20 cellular contexts compared by ENCODE assay signal in the genomic region with DNA sequence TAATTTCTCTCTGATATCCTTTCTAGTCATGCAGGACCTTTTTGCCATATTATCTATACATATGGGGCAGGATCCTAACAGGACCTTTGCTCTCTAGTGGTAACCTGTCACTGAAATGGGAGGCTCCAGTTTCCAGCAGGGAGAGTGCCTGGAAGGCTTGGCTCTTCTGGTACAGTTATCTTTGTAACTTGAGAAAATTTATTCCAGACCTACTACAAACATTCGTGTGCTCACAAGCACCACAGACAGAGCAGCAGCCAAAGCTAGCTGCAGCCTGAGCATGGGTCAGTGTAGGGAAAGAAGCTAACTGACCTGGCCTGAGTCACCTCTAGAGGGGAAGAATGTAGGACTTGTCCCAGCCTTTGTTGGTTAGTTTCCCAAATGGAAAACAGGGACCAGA.
DNase-seq lines count a peak whose midpoint lies in the region; ATAC-seq and TF ChIP-seq lines count a peak whose summit lies in the region.
"Had no signal": no experiment of that assay in that cellular context is flagged by ENCODE, and none has a peak within 500 bp of the region (broad histone marks: within the 10 kb centered on the region; RNA-seq: fewer than 3 reads in every experiment).

No MANE protein-coding gene starts in this region.

- CTCF ChIA-PET in HEK293 (lab: Yijun Ruan, JAX): interaction anchor here (2.1 kb wide), 1 partner anchor 74 kb away, joined by 11 read pairs; no protein-coding TSS in a partner anchor

- POLR2A ChIA-PET in HEK293 (lab: Yijun Ruan, JAX): no interaction called here

- ATAC-seq in SK-N-SH treated with all-trans-retinoic acid at 6 μM for 48 hours: peak; percentile 32
- peak; percentile 55 for ATAC-seq in left colon
- ATAC-seq: activated CD8-positive, alpha-beta memory T cell treated with anti-CD3 and anti-CD28 coated beads, Interleukin-2, amount 10 ng/mL, durations not matched to agents 7 days and 5 days; effector memory CD8-positive, alpha-beta T cell had no signal

- TF ChIP-seq CTCF in HEK293 (tag by site-specific recombination; IDR thresholded peaks at IDR 0.05): no peak

- intact Hi-C loops in left colon (cut with DNase I, micrococcal nuclease): no loop called here

- H3K27me3 ChIP-seq in rectal smooth muscle tissue (ENCODE audit: control insufficient read depth, insufficient read depth, low read length): no peaks in the 10 kb centered on the region
- H3K27me3 ChIP-seq: right atrium auricular region, vagina had no signal

- H3K36me3 ChIP-seq in HEK293 (ENCODE audit: control insufficient read depth in 2 of 2, insufficient read depth in 1 of 2, low read length in 2 of 2) (peaks cover 0 to 4% of the 10 kb centered on the region in 2 experiments; a peak in 1 of 3 replicates), rectal smooth muscle tissue (ENCODE audit: control insufficient read depth, insufficient read depth, low read length) (no peaks in the 10 kb centered on the region)
- H3K36me3 ChIP-seq: neutrophil, right atrium auricular region, vagina had no signal

- H3K9ac ChIP-seq in rectal smooth muscle tissue (ENCODE audit: low read length): no peak overlapping the region

- H3K4me1 ChIP-seq in HEK293 (ENCODE audit: control insufficient read depth, insufficient read depth, low read length) (peaks cover 31% of the 10 kb centered on the region), rectal smooth muscle tissue (ENCODE audit: control insufficient read depth, insufficient read depth, low read length) (peaks cover 16% of the 10 kb centered on the region)

- no peak overlapping the region for H3K27ac ChIP-seq in HEK293 (ENCODE audit: extremely low read depth, low read depth, low read length)
- H3K27ac ChIP-seq in rectal smooth muscle tissue (ENCODE audit: low read depth, low read length): peak overlapping the region; percentile 36
- H3K27ac ChIP-seq: neutrophil, right atrium auricular region, vagina had no signal

- H3K9me3 ChIP-seq in HEK293 (ENCODE audit: control insufficient read depth, insufficient read depth, low read depth, low read length): no peaks in the 10 kb centered on the region
- H3K9me3 ChIP-seq: neutrophil, right atrium auricular region, vagina had no signal

- DNase-seq in left colon (no peak), D341Med (ENCODE audit: low spot score) (no peak), NCI-H187 treated with DMSO at 0.1 percent for 48 hours (lab: John Stamatoyannopoulos, UW) (no peak), glomerular visceral epithelial cell (ENCODE audit: extremely low spot score) (no peak), DMS53 treated with DMSO at 0.1 percent for 48 hours (lab: John Stamatoyannopoulos, UW; ENCODE audit: unreplicated experiment) (no peak)
- DNase-seq: activated CD4-positive, alpha-beta T cell treated with anti-CD3 and anti-CD28 coated beads for 4 hours; activated CD8-positive, alpha-beta memory T cell treated with anti-CD3 and anti-CD28 coated beads, Interleukin-2, amount 10 ng/mL, durations not matched to agents 7 days and 5 days; activated effector memory CD4-positive, alpha-beta T cell treated with Interleukin-2 at 50 U/mL for 16 hours; DND-41; effector memory CD8-positive, alpha-beta T cell; GOT3; kidney; MV-4-11; NCI-H774 had no signal

- H3K4me3 ChIP-seq in HEK293 (ENCODE audit: low read depth, low read length) (no peak overlapping the region), rectal smooth muscle tissue (ENCODE audit: low read length) (no peak overlapping the region)
- H3K4me3 ChIP-seq: right atrium auricular region, vagina had no signal

TF ChIP-seq in HEK293, 187 proteins besides CTCF, POLR2A, EP300 and RAD21 (continues in another document):
- TF ChIP-seq ZNF416 (tag by site-specific recombination; IDR thresholded peaks at IDR 0.05) (no peak), IKZF3 (tag by site-specific recombination; IDR thresholded peaks at IDR 0.05) (peak; percentile 70), ZNF302 (tag by site-specific recombination; IDR thresholded peaks at IDR 0.05; ENCODE audit: low read depth) (no peak), EGR2 (tag by site-specific recombination; IDR thresholded peaks at IDR 0.05; ENCODE audit: low read depth) (no peak)
- TF ChIP-seq, protein P1, sequence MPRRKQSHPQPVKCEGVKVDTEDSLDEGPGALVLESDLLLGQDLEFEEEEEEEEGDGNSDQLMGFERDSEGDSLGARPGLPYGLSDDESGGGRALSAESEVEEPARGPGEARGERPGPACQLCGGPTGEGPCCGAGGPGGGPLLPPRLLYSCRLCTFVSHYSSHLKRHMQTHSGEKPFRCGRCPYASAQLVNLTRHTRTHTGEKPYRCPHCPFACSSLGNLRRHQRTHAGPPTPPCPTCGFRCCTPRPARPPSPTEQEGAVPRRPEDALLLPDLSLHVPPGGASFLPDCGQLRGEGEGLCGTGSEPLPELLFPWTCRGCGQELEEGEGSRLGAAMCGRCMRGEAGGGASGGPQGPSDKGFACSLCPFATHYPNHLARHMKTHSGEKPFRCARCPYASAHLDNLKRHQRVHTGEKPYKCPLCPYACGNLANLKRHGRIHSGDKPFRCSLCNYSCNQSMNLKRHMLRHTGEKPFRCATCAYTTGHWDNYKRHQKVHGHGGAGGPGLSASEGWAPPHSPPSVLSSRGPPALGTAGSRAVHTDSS (tag by site-specific recombination; IDR thresholded peaks at IDR 0.05): 0 out of 2 replicates have a peak, but pooled peaks have one; percentile 49

TF ChIP-seq in SK-N-SH treated with all-trans-retinoic acid at 6 μM for 48 hours, 23 proteins besides CTCF, POLR2A, EP300 and RAD21:
- TF ChIP-seq ZNF565 (CRISPR knock-in tag; conservative IDR thresholded peaks at IDR 0.05; ENCODE audit: low read depth) (no peak), ARNTL (CRISPR knock-in tag; IDR thresholded peaks at IDR 0.05; ENCODE audit: borderline replicate concordance, low read depth) (no peak)
- TF ChIP-seq, protein P2, sequence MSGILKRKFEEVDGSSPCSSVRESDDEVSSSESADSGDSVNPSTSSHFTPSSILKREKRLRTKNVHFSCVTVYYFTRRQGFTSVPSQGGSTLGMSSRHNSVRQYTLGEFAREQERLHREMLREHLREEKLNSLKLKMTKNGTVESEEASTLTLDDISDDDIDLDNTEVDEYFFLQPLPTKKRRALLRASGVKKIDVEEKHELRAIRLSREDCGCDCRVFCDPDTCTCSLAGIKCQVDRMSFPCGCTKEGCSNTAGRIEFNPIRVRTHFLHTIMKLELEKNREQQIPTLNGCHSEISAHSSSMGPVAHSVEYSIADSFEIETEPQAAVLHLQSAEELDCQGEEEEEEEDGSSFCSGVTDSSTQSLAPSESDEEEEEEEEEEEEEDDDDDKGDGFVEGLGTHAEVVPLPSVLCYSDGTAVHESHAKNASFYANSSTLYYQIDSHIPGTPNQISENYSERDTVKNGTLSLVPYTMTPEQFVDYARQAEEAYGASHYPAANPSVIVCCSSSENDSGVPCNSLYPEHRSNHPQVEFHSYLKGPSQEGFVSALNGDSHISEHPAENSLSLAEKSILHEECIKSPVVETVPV (CRISPR knock-in tag; IDR thresholded peaks at IDR 0.05): no peak
